Comparison of ENCODE assay signal across 6 cellular contexts in genomic region chr1:61718996-61719663, GRCh38. TPM values are rescaled to one million over a fixed set of nuclear protein-coding genes. Genes with fewer than 3 reads are reported as not detected.
DNase-seq lines count a peak whose midpoint lies in the region; ATAC-seq and TF ChIP-seq lines count a peak whose summit lies in the region.
"Not testable (repeated sequence)": the region's sequence is repeated elsewhere in the genome, so short reads cannot be mapped to it uniquely, and the experiment has no call there.

No MANE protein-coding gene starts in this region.

- not testable (repeated sequence) for H4K12ac ChIP-seq in trophoblast cell (ENCODE audit: low read depth, low read length)

- not testable (repeated sequence) for H3K36me3 ChIP-seq in right lobe of liver
- peaks cover 7 to 10% of the 10 kb centered on the region in 2 experiments for H3K36me3 ChIP-seq in trophoblast cell (ENCODE audit: control insufficient read depth in 1 of 2, insufficient read depth in 2 of 2, low read length in 2 of 2)

- not testable (repeated sequence) for H3K23ac ChIP-seq in trophoblast cell (ENCODE audit: low read length)

- DNase-seq in CD4-positive, alpha-beta T cell; activated CD4-positive, alpha-beta T cell treated with anti-CD3 and anti-CD28 coated beads for 36 hours; activated naive CD8-positive, alpha-beta T cell treated with anti-CD3 and anti-CD28 coated beads for 36 hours; right lobe of liver: not testable (repeated sequence)
- peak; percentile 11 for DNase-seq in MCF 10A (ENCODE audit: unreplicated experiment)
- DNase-seq in trophoblast cell = peak; percentile 60 to 64

- H3K4me1 ChIP-seq in right lobe of liver = peaks cover 0 to 26% (median 3%) of the 10 kb centered on the region in 4 donors
- H3K4me1 ChIP-seq in trophoblast cell (ENCODE audit: control insufficient read depth in 1 of 2, insufficient read depth in 2 of 2, low read length in 2 of 2) = not testable (repeated sequence)

- peaks cover 38% of the 10 kb centered on the region for H3K4me1 Mint-ChIP-seq in CD4-positive, alpha-beta T cell (ENCODE audit: low read depth)
- peaks cover 21% of the 10 kb centered on the region for H3K4me1 Mint-ChIP-seq in activated CD4-positive, alpha-beta T cell treated with anti-CD3 and anti-CD28 coated beads for 36 hours
- peaks cover 18% of the 10 kb centered on the region for H3K4me1 Mint-ChIP-seq in activated naive CD8-positive, alpha-beta T cell treated with anti-CD3 and anti-CD28 coated beads for 36 hours
- peaks cover 11% of the 10 kb centered on the region for H3K4me1 Mint-ChIP-seq in MCF 10A (ENCODE audit: insufficient read depth, unreplicated experiment)

- H3K4me3 Mint-ChIP-seq in CD4-positive, alpha-beta T cell; activated CD4-positive, alpha-beta T cell treated with anti-CD3 and anti-CD28 coated beads for 36 hours; activated naive CD8-positive, alpha-beta T cell treated with anti-CD3 and anti-CD28 coated beads for 36 hours; MCF 10A (ENCODE audit: unreplicated experiment): not testable (repeated sequence)

- H4K8ac ChIP-seq in trophoblast cell (ENCODE audit: low read depth, low read length) = not testable (repeated sequence)

- not testable (repeated sequence) for ATAC-seq in CD4-positive, alpha-beta T cell (ENCODE audit: poor library complexity); activated CD4-positive, alpha-beta T cell treated with anti-CD3 and anti-CD28 coated beads for 36 hours
- ATAC-seq in right lobe of liver = peak in 3 of 4 donors; percentile 65 to 82 (median 75)

- H3K79me1 ChIP-seq in trophoblast cell (ENCODE audit: low read length) = not testable (repeated sequence)

- intact Hi-C loops in CD4-positive, alpha-beta T cell (cut with DNase I, micrococcal nuclease); activated CD4-positive, alpha-beta T cell treated with anti-CD3 and anti-CD28 coated beads for 36 hours (cut with DNase I, micrococcal nuclease); MCF 10A (cut with micrococcal nuclease); right lobe of liver (cut with DNase I): not testable (repeated sequence)

- not testable (repeated sequence) for H3K14ac ChIP-seq in trophoblast cell (ENCODE audit: low read length)

- TF ChIP-seq CTCF in CD4-positive, alpha-beta T cell (IDR thresholded peaks at IDR 0.05); MCF 10A (IDR thresholded peaks at IDR 0.05; ENCODE audit: unreplicated experiment); right lobe of liver (IDR thresholded peaks at IDR 0.05): not testable (repeated sequence)

- H3K36me3 Mint-ChIP-seq in CD4-positive, alpha-beta T cell (ENCODE audit: low read depth) = peaks cover 48% of the 10 kb centered on the region
- peaks cover 13% of the 10 kb centered on the region for H3K36me3 Mint-ChIP-seq in activated CD4-positive, alpha-beta T cell treated with anti-CD3 and anti-CD28 coated beads for 36 hours (ENCODE audit: low read depth)
- H3K36me3 Mint-ChIP-seq in activated naive CD8-positive, alpha-beta T cell treated with anti-CD3 and anti-CD28 coated beads for 36 hours = not testable (repeated sequence)
- H3K36me3 Mint-ChIP-seq in MCF 10A (ENCODE audit: insufficient read depth, unreplicated experiment) = peaks cover 54% of the 10 kb centered on the region

- peak overlapping the region; percentile 62 for H2AK5ac ChIP-seq in trophoblast cell (ENCODE audit: low read length)

- not testable (repeated sequence) for H3K9me3 ChIP-seq in CD4-positive, alpha-beta T cell (ENCODE audit: control insufficient read depth, low read length); right lobe of liver; trophoblast cell (ENCODE audit: insufficient read depth, low read depth, low read length)

- not testable (repeated sequence) for H2BK12ac ChIP-seq in trophoblast cell (ENCODE audit: low read length)

- H3K9ac ChIP-seq in trophoblast cell (ENCODE audit: low read length) = not testable (repeated sequence)

- peak overlapping the region; percentile 65 for H3K18ac ChIP-seq in trophoblast cell (ENCODE audit: low read length)

- not testable (repeated sequence) for H3K4me3 ChIP-seq in right lobe of liver; trophoblast cell (ENCODE audit: low read depth, low read length)

- not testable (repeated sequence) for H3K27me3 Mint-ChIP-seq in CD4-positive, alpha-beta T cell; activated CD4-positive, alpha-beta T cell treated with anti-CD3 and anti-CD28 coated beads for 36 hours; activated naive CD8-positive, alpha-beta T cell treated with anti-CD3 and anti-CD28 coated beads for 36 hours; MCF 10A (ENCODE audit: insufficient read depth, unreplicated experiment)

- WGBS in right lobe of liver (ENCODE audit: insufficient coverage, low coverage, low lambda C conversion rate, missing lambda C conversion rate) = 60% methylated on average over 4 of the region's 8 CpGs
- 100% methylated on average over 1 of the region's 8 CpGs for WGBS in trophoblast cell (ENCODE audit: extremely low coverage, insufficient coverage, insufficient read length)

- H3K4me2 ChIP-seq in trophoblast cell (ENCODE audit: low read length) = not testable (repeated sequence)

- POLR2A ChIA-PET in CD4-positive, alpha-beta T cell (lab: Charles Lee); activated CD4-positive, alpha-beta T cell treated with anti-CD3 and anti-CD28 coated beads for 36 hours (lab: Charles Lee); MCF 10A (lab: Yijun Ruan, JAX): not testable (repeated sequence)

- not testable (repeated sequence) for H3K79me2 ChIP-seq in trophoblast cell (ENCODE audit: control insufficient read depth, insufficient read depth, low read length, poor library complexity)

- not testable (repeated sequence) for H3K4ac ChIP-seq in trophoblast cell (ENCODE audit: low read depth, low read length)

- not testable (repeated sequence) for H2BK120ac ChIP-seq in trophoblast cell (ENCODE audit: insufficient read depth, low read length, poor library complexity)

- peak overlapping the region; percentile 27 for H3K27ac Mint-ChIP-seq in CD4-positive, alpha-beta T cell
- H3K27ac Mint-ChIP-seq in activated CD4-positive, alpha-beta T cell treated with anti-CD3 and anti-CD28 coated beads for 36 hours = peak overlapping the region; percentile 19
- H3K27ac Mint-ChIP-seq in activated naive CD8-positive, alpha-beta T cell treated with anti-CD3 and anti-CD28 coated beads for 36 hours = peak overlapping the region; percentile 44
- H3K27ac Mint-ChIP-seq in MCF 10A (ENCODE audit: low read depth, unreplicated experiment) = peak overlapping the region; percentile 29

- H4K91ac ChIP-seq in trophoblast cell (ENCODE audit: low read depth, low read length) = not testable (repeated sequence)

- not testable (repeated sequence) for H3K27ac ChIP-seq in CD4-positive, alpha-beta T cell (ENCODE audit: low read depth, low read length); trophoblast cell (ENCODE audit: low read depth, low read length)
- H3K27ac ChIP-seq in right lobe of liver = peak overlapping the region in 1 of 3 donors; percentile 32

- H2BK5ac ChIP-seq in trophoblast cell (ENCODE audit: low read depth, low read length, poor library complexity) = not testable (repeated sequence)

- CTCF ChIA-PET in CD4-positive, alpha-beta T cell (lab: Charles Lee) = not testable (repeated sequence)
- CTCF ChIA-PET in activated CD4-positive, alpha-beta T cell treated with anti-CD3 and anti-CD28 coated beads for 36 hours (lab: Charles Lee) = interaction anchor here (0.7 kb wide), 1 partner anchor 25 kb away, joined by 3 read pairs; no protein-coding TSS in a partner anchor
- CTCF ChIA-PET in MCF 10A (lab: Yijun Ruan, JAX) = interaction anchor here (0.6 kb wide), 1 partner anchor 108 kb away, joined by 4 read pairs; no protein-coding TSS in a partner anchor

- H3K9me3 Mint-ChIP-seq in CD4-positive, alpha-beta T cell; activated CD4-positive, alpha-beta T cell treated with anti-CD3 and anti-CD28 coated beads for 36 hours (ENCODE audit: low read depth); activated naive CD8-positive, alpha-beta T cell treated with anti-CD3 and anti-CD28 coated beads for 36 hours; MCF 10A (ENCODE audit: unreplicated experiment): not testable (repeated sequence)

- not testable (repeated sequence) for H3K27me3 ChIP-seq in CD4-positive, alpha-beta T cell (ENCODE audit: control insufficient read depth, insufficient read depth, low read length); right lobe of liver; trophoblast cell (ENCODE audit: insufficient read depth, low read length)

- not testable (repeated sequence) for H2AFZ ChIP-seq in trophoblast cell (ENCODE audit: insufficient read depth, low read length, poor library complexity)

- not testable (repeated sequence) for BruUV-seq in MCF 10A (replicated peaks; lab: Mats Ljungman, UMichigan)

- TF ChIP-seq POLR2A in right lobe of liver (IDR thresholded peaks at IDR 0.05) = not testable (repeated sequence)

RNA-seq across cellular contexts. Expression of gene TM2D1, which starts 5.8 kb away (rescaled TPM):
- 10 to 100 TPM; 12.0 to 13.7 TPM for total RNA-seq in CD4-positive, alpha-beta T cell
- 10 to 100 TPM; 20.8 to 26.4 TPM for total RNA-seq in activated CD4-positive, alpha-beta T cell treated with anti-CD3 and anti-CD28 coated beads for 36 hours
- total RNA-seq in activated naive CD8-positive, alpha-beta T cell treated with anti-CD3 and anti-CD28 coated beads for 36 hours = 10 to 100 TPM; 24.7 to 25.6 TPM
- total RNA-seq in MCF 10A (2022) = 29.4 and 36.4 TPM in 2 replicates
- 10 to 100 TPM; 15.0 to 24.5 (median 20.3) TPM for total RNA-seq in right lobe of liver
- polyA plus RNA-seq in trophoblast cell (2013) = 26.4 and 26.9 TPM in 2 replicates

RNA-seq across cellular contexts. Expression of gene PATJ, which starts 23.1 kb away (rescaled TPM):
- 10 to 100 TPM; 50.4 to 54.1 TPM for total RNA-seq in CD4-positive, alpha-beta T cell
- total RNA-seq in activated CD4-positive, alpha-beta T cell treated with anti-CD3 and anti-CD28 coated beads for 36 hours = 10 to 100 TPM; 12.6 to 12.8 TPM
- 1 to 10 TPM; 6.8 to 8.9 TPM for total RNA-seq in activated naive CD8-positive, alpha-beta T cell treated with anti-CD3 and anti-CD28 coated beads for 36 hours
- total RNA-seq in MCF 10A (2022) = 28.7 and 30.6 TPM in 2 replicates
- 10 to 100 TPM; 19.0 to 49.0 (median 26.7) TPM for total RNA-seq in right lobe of liver
- polyA plus RNA-seq in trophoblast cell (2013) = 25.8 and 26.4 TPM in 2 replicates
